Comparison of ENCODE assay signal across 12 cellular contexts in the genomic region with DNA sequence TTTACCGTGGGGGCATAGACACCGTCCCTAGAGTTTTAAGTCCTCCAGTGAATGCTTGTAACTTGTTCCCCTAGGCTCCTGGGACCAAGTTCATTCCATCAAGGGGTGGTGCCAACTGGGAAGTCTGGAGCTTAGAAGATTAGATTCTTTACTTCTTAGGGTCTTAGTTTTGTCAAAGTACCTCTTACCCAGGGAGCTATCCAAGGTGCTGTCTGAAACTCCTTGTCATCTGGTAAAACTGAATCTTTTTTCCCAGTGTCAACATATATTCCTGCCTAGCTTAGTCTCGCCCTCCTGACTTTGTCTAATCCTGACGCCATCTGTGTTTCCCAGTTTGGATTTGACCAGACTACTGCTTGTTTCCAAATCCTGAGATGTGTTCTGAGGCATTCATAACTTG. TPM values are rescaled to one million over a fixed set of nuclear protein-coding genes. Genes with fewer than 3 reads are reported as not detected.
DNase-seq lines count a peak whose midpoint lies in the region; ATAC-seq and TF ChIP-seq lines count a peak whose summit lies in the region.
"Had no signal": no experiment of that assay in that cellular context is flagged by ENCODE, and none has a peak within 500 bp of the region (broad histone marks: within the 10 kb centered on the region; RNA-seq: fewer than 3 reads in every experiment).

No MANE protein-coding gene starts in this region.

- no peak overlapping the region for H3K4me3 ChIP-seq in SJCRH30
- no peak overlapping the region for H3K4me3 ChIP-seq in fibroblast of mammary gland (ENCODE audit: control insufficient read depth, low read depth, low read length)
- no peak overlapping the region for H3K4me3 ChIP-seq in sigmoid colon
- H3K4me3 ChIP-seq: ascending aorta, PC-9 had no signal

- H3K36me3 ChIP-seq in SJCRH30 (no peaks in the 10 kb centered on the region), sigmoid colon (no peaks in the 10 kb centered on the region)
- H3K36me3 ChIP-seq: ascending aorta had no signal

- H3K27me3 ChIP-seq in SJCRH30 (no peaks in the 10 kb centered on the region), sigmoid colon (no peaks in the 10 kb centered on the region)
- H3K27me3 ChIP-seq: ascending aorta had no signal

- no peak for TF ChIP-seq EP300 in sigmoid colon (IDR thresholded peaks at IDR 0.05)

- no peak for TF ChIP-seq POLR2A in sigmoid colon (IDR thresholded peaks at IDR 0.05)

- peaks cover 9% of the 10 kb centered on the region; the same call in 1 of the 2 replicates for H3K4me1 ChIP-seq in SJCRH30
- peaks cover 0 to 96% (median 75%) of the 10 kb centered on the region in 4 donors for H3K4me1 ChIP-seq in sigmoid colon

- DNase-seq in DMS 273 (lab: John Stamatoyannopoulos, UW; ENCODE audit: unreplicated experiment) (peak; percentile 10), DMS 273 treated with DMSO at 0.1 percent for 48 hours (lab: John Stamatoyannopoulos, UW) (no peak), SJCRH30 (peak; percentile 29 to 65), fibroblast of mammary gland (ENCODE audit: low read depth) (peak; percentile 52), sigmoid colon (no peak)
- DNase-seq in activated CD4-positive, alpha-beta T cell treated with anti-CD3 and anti-CD28 coated beads for 48 hours: no peak
- DNase-seq in effector CD4-positive, alpha-beta T cell: no peak
- DNase-seq: PC-9; stimulated activated naive CD4-positive, alpha-beta T cell treated with Interleukin-2 at 50 U/mL for 16 hours had no signal

- intact Hi-C loops in sigmoid colon (cut with DNase I): no loop called here

- TF ChIP-seq CTCF in fibroblast of mammary gland (conservative IDR thresholded peaks at IDR 0.05; ENCODE audit: control insufficient read depth, insufficient read depth, low read depth, low read length): no peak
- no peak for TF ChIP-seq CTCF in sigmoid colon (IDR thresholded peaks at IDR 0.05)

- 73 to 81% methylated on average over 4 of the region's 4 CpGs for WGBS in sigmoid colon, 2 donors

- H3K9me3 ChIP-seq in SJCRH30 (replicated peaks) (no peaks in the 10 kb centered on the region), sigmoid colon (no peaks in the 10 kb centered on the region)
- H3K9me3 ChIP-seq: ascending aorta had no signal

- no peak for ATAC-seq in HG03354 (IDR thresholded peaks at IDR 0.05; ENCODE audit: poor library complexity, severe bottlenecking, unreplicated experiment)

- H3K27ac ChIP-seq in SJCRH30: no peak overlapping the region
- peak overlapping the region; percentile 85 to 98 (median 89) for H3K27ac ChIP-seq in sigmoid colon
- H3K27ac ChIP-seq: 22Rv1, ascending aorta, PC-9 had no signal

RNA-seq across cellular contexts. Expression of a gene that starts 41.6 kb away (rescaled TPM):
- total RNA-seq in SJCRH30 (2014; rRNA removed; shearing (Covaris generic)): 7.2 and 9.0 TPM in 2 replicates
- total RNA-seq in sigmoid colon: 100 to 1,000 TPM in 3 of 4 donors, 10 to 100 TPM in 1; 89.9 to 167 (median 137) TPM
- polyA plus RNA-seq in sigmoid colon: 1 to 10 TPM; 2.5 to 5.3 (median 4.2) TPM

Comparison
In these comparisons a context has a peak if more than half of its experiments do, and no peak if none do; other contexts are left out.
1. DNase-seq: peak in DMS 273 (single experiment), SJCRH30 (2 of 2) and fibroblast of mammary gland (single experiment); none in DMS 273 treated with DMSO at 0.1 percent for 48 hours (single experiment), sigmoid colon (single experiment), activated CD4-positive, alpha-beta T cell treated with anti-CD3 and anti-CD28 coated beads for 48 hours (single experiment) and effector CD4-positive, alpha-beta T cell (single experiment).